8 cellular contexts compared by ENCODE assay signal in the genomic region with DNA sequence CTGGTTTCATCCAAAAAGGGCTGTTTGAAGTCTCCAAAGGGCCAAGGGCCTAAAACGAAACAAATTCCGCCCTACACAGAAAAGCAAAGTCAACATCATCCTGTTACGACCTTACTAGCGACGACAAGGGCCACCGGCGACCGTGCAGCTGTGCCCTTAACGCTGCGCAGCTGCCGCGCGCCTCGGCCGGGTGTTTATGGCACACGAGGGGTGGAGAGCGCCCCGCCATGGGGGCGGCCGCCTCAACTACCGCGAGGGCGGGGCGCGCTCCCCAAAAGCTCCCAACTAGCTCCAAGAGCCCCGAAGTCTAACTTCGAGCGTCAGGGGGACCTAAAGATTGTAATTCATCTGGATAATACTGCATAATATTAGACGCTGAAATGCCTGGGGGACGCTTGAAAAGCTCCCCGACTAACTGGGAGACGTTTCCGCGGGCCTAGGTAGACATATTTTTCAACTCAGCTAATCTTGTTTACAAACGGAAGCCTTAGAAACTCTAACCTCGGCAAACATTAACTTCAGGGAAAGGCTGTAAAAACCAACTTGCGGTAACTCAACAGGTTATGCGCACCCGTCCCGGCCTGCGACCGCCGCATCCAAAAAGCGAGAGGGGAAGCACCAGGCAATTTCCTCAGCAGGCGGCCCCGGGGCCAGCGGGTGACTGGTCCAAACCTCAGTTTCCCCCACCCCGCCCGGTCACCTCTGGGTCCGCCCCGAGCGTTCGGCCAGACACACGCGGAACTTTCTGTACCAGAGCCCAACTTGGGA. TPM values are rescaled to one million over a fixed set of nuclear protein-coding genes. Genes with fewer than 3 reads are reported as not detected.
DNase-seq lines count a peak whose midpoint lies in the region; ATAC-seq, FAIRE-seq and TF ChIP-seq lines count a peak whose summit lies in the region.

No MANE protein-coding gene starts in this region.

- peak; percentile 53 for DNase-seq in EH (ENCODE audit: low read depth)
- peak; percentile 75 for DNase-seq in KBM-7
- DNase-seq in SK-MEL-5 (ENCODE audit: low read depth, low spot score), result peak; percentile 11
- DNase-seq in left cardiac atrium, result peak; percentile 75
- peak; percentile 69 for DNase-seq in prostate gland (ENCODE audit: low spot score)
- DNase-seq in urothelium cell line (ENCODE audit: low spot score), result peak; percentile 53

- no peaks in the 10 kb centered on the region for H3K27me3 Mint-ChIP-seq in activated naive CD8-positive, alpha-beta T cell

- in situ Hi-C loops in KBM-7 (cut with MboI; ENCODE audit: low pct_unique_long_range_greater_than_20kb, low sequenced_read_pairs), result no loop called here
- in situ Hi-C loops in SK-MEL-5 (cut with HindIII; ENCODE audit: low pct_unique_long_range_greater_than_20kb, low sequenced_read_pairs), result no loop called here

- peak; percentile 53 for TF ChIP-seq POLR2A in prostate gland (IDR thresholded peaks at IDR 0.05)

- H3K36me3 ChIP-seq in prostate gland, result peaks cover 0 to 3% of the 10 kb centered on the region in 2 donors

- peak; percentile 17 for FAIRE-seq in urothelium cell line (lab: Jason Lieb, UNC)

- peak in 1 of 4 experiments; percentile 14 for TF ChIP-seq CTCF in prostate gland (IDR thresholded peaks at IDR 0.05)

- H3K9me3 Mint-ChIP-seq in activated naive CD8-positive, alpha-beta T cell (ENCODE audit: low read depth), result no peaks in the 10 kb centered on the region

- H3K4me3 Mint-ChIP-seq in activated naive CD8-positive, alpha-beta T cell, result peak overlapping the region; percentile 88

- H3K27ac Mint-ChIP-seq in activated naive CD8-positive, alpha-beta T cell, result peak overlapping the region; percentile 95

- 1% methylated on average over 41 of the region's 55 CpGs for WGBS in prostate gland

- peak; percentile 58 for ATAC-seq in GM21619 (IDR thresholded peaks at IDR 0.05; ENCODE audit: unreplicated experiment)
- ATAC-seq in left cardiac atrium, result peak; percentile 76 to 79

- no peaks in the 10 kb centered on the region for H3K27me3 ChIP-seq in prostate gland (replicated peaks; ENCODE audit: insufficient read depth)

- H3K4me3 ChIP-seq in prostate gland, result peak overlapping the region; percentile 66 to 92

- peaks cover 72% of the 10 kb centered on the region for H3K4me1 Mint-ChIP-seq in activated naive CD8-positive, alpha-beta T cell (ENCODE audit: low read depth)

- intact Hi-C loops in left cardiac atrium (cut with DNase I) (loop anchor here in 1 of 2 donors (5.0 kb wide), 1 partner anchor 50 kb away; no protein-coding TSS in a partner anchor), prostate gland (cut with DNase I) (no loop called here)

- peak overlapping the region; percentile 89 to 91 for H3K27ac ChIP-seq in prostate gland

- peaks cover 17% of the 10 kb centered on the region for H3K36me3 Mint-ChIP-seq in activated naive CD8-positive, alpha-beta T cell

- no peaks in the 10 kb centered on the region for H3K9me3 ChIP-seq in prostate gland

- no peaks in the 10 kb centered on the region for H3K4me1 ChIP-seq in prostate gland (replicated peaks)

RNA-seq across cellular contexts. Expression of a gene that starts 0.7 kb away (rescaled TPM):
- 91.2 and 99.8 TPM in 2 replicates for total RNA-seq in SK-MEL-5 (2014; rRNA removed; shearing (Covaris generic))
- 76.7 and 89.3 TPM in 2 replicates for polyA plus RNA-seq in SK-MEL-5 (2015; cell fraction: cytosol; rRNA removed)
- polyA plus RNA-seq in SK-MEL-5 (2015; cell fraction: nucleus; rRNA removed), result 11.0 and 12.5 TPM in 2 replicates
- total RNA-seq in left cardiac atrium (10 to 100 TPM; 80.5 to 89.0 TPM), prostate gland (100 to 1,000 TPM; 205 to 227 TPM)

Comparison
In these comparisons a context has a peak if more than half of its experiments do, and no peak if none do; other contexts are left out.
1. Peak in every context shown above with its lines: DNase-seq, ATAC-seq, H3K4me3 ChIP-seq and H3K27ac ChIP-seq.
2. DNase-seq: peak in every context shown above with its lines; median percentile 75 in KBM-7; 75 in left cardiac atrium; 69 in prostate gland; 53 in EH; 53 in urothelium cell line; 11 in SK-MEL-5.